9 cellular contexts compared by ENCODE assay signal in genomic region chr9:137026828-137027227, GRCh38. TPM values are rescaled to one million over a fixed set of nuclear protein-coding genes. Genes with fewer than 3 reads are reported as not detected.
DNase-seq lines count a peak whose midpoint lies in the region; ATAC-seq, FAIRE-seq and TF ChIP-seq lines count a peak whose summit lies in the region.
"Had no signal": no experiment of that assay in that cellular context is flagged by ENCODE, and none has a peak within 500 bp of the region (broad histone marks: within the 10 kb centered on the region; RNA-seq: fewer than 3 reads in every experiment).

No MANE protein-coding gene starts in this region.

- H3K9me3 ChIP-seq in A549 (no peaks in the 10 kb centered on the region), ascending aorta (no peaks in the 10 kb centered on the region)

- TF ChIP-seq CTCF in A549 (IDR thresholded peaks at IDR 0.05) (no peak), Calu3 (IDR thresholded peaks at IDR 0.05; ENCODE audit: unreplicated experiment) (no peak), ascending aorta (IDR thresholded peaks at IDR 0.05) (no peak)

- H3K9me3 Mint-ChIP-seq in Calu3 (ENCODE audit: low read depth, unreplicated experiment), result no peaks in the 10 kb centered on the region
- H3K9me3 Mint-ChIP-seq in naive B cell, result no peaks in the 10 kb centered on the region

- H3K4me2 ChIP-seq in A549, result peak overlapping the region; percentile 100

- no TSS peak for BruUV-seq in Calu3 (replicated peaks; lab: Mats Ljungman, UMichigan)

- POLR2A ChIA-PET in A549 (lab: Yijun Ruan, JAX), result no interaction called here

- H3K36me3 Mint-ChIP-seq in Calu3 (ENCODE audit: insufficient read depth, unreplicated experiment) (peaks cover 27% of the 10 kb centered on the region), naive B cell (no peaks in the 10 kb centered on the region)

- CTCF ChIA-PET in A549 (lab: Yijun Ruan, JAX) (interaction anchor here (0.7 to 20.4 kb wide), 18 partner anchors 10 to 250 kb away, joined by 3 to 282 read pairs (median 4); partner anchors contain the start of genes C8G, ENTPD2, FBXW5 and LCN12), Calu3 (lab: Charles Lee) (no interaction called here)

- FAIRE-seq in A549 (lab: Jason Lieb, UNC), result no peak

- H3K4me3 Mint-ChIP-seq in Calu3 (ENCODE audit: low read depth, unreplicated experiment) (peak overlapping the region; percentile 69), naive B cell (peak overlapping the region; percentile 25 to 91 (median 78))

- H3K4me1 Mint-ChIP-seq in Calu3 (ENCODE audit: low read depth, unreplicated experiment) (no peaks in the 10 kb centered on the region), naive B cell (peaks cover 24 to 35% (median 32%) of the 10 kb centered on the region in 3 donors)

- ATAC-seq in A549 (no peak), naive B cell (ENCODE audit: low read depth in 2 of 2) (no peak)

- no peak for TF ChIP-seq POLR2A in A549 (IDR thresholded peaks at IDR 0.05; ENCODE audit: low read length)

- no peak for TF ChIP-seq RAD21 in A549 (conservative IDR thresholded peaks at IDR 0.05 in 1 of 2, IDR thresholded peaks at IDR 0.05 in 1 of 2)

- H3K27ac Mint-ChIP-seq in Calu3 (ENCODE audit: unreplicated experiment) (peak overlapping the region; percentile 27), naive B cell (peak overlapping the region in 1 of 6 donors; percentile 76)

- peaks cover 31% of the 10 kb centered on the region for H3K4me1 ChIP-seq in A549
- peaks cover 17% of the 10 kb centered on the region in 2 donors for H3K4me1 ChIP-seq in ascending aorta

- intact Hi-C loops in Calu3 (cut with micrococcal nuclease; ENCODE audit: unreplicated experiment), result no loop called here
- intact Hi-C loops in ascending aorta (cut with DNase I), result no loop called here

- no peaks in the 10 kb centered on the region for H3K27me3 ChIP-seq in ascending aorta

- WGBS in A549 (ENCODE audit: missing lambda C conversion rate), result 88% methylated on average over 3 of the region's 4 CpGs

- no peak for TF ChIP-seq EP300 in A549 (IDR thresholded peaks at IDR 0.05)

- H3K27ac ChIP-seq in A549, result peak overlapping the region in 1 of 2 experiments; percentile 92; a peak in 3 of 6 replicates
- H3K27ac ChIP-seq in ascending aorta, result peak overlapping the region; percentile 31 to 53
- H3K27ac ChIP-seq: HL-60 had no signal

- H3K36me3 ChIP-seq in ascending aorta, result no peaks in the 10 kb centered on the region

- no peak for DNase-seq in A549 (ENCODE audit: low read depth in 1 of 2, low spot score in 1 of 2)
- no peak for DNase-seq in Calu3
- no peak for DNase-seq in ascending aorta (ENCODE audit: low spot score in 2 of 2)
- DNase-seq in naive B cell, result no peak
- DNase-seq in kidney glomerular epithelial cell (lab: John Stamatoyannopoulos, UW), result no peak
- no peak for DNase-seq in retina
- no peak for DNase-seq in NCI-H2227 (lab: John Stamatoyannopoulos, UW; ENCODE audit: unreplicated experiment)
- DNase-seq in DMS114 treated with DMSO at 0.1 percent for 48 hours (lab: John Stamatoyannopoulos, UW; ENCODE audit: unreplicated experiment), result no peak

- H3K4me3 ChIP-seq in A549 (no peak overlapping the region), ascending aorta (peak overlapping the region in 1 of 2 donors; percentile 66)

- H3K27me3 Mint-ChIP-seq in Calu3 (ENCODE audit: unreplicated experiment) (no peaks in the 10 kb centered on the region), naive B cell (no peaks in the 10 kb centered on the region)

TF ChIP-seq in A549, 52 proteins besides CTCF, POLR2A, EP300 and RAD21 (continues in another document):
- TF ChIP-seq CHD2 (IDR thresholded peaks at IDR 0.05; ENCODE audit: low read length, partially characterized antibody) (no peak), FOSB (CRISPR knock-in tag; IDR thresholded peaks at IDR 0.05) (no peak), TP53 (CRISPR knock-in tag; IDR thresholded peaks at IDR 0.05) (no peak), MAZ (IDR thresholded peaks at IDR 0.05; ENCODE audit: borderline replicate concordance, low read depth, low read length) (no peak), ZSCAN20 (CRISPR knock-in tag; IDR thresholded peaks at IDR 0.05) (no peak), REST (IDR thresholded peaks at IDR 0.05) (no peak), ESRRA (IDR thresholded peaks at IDR 0.05; ENCODE audit: borderline replicate concordance, low read length) (no peak)
- TF ChIP-seq, protein P1, sequence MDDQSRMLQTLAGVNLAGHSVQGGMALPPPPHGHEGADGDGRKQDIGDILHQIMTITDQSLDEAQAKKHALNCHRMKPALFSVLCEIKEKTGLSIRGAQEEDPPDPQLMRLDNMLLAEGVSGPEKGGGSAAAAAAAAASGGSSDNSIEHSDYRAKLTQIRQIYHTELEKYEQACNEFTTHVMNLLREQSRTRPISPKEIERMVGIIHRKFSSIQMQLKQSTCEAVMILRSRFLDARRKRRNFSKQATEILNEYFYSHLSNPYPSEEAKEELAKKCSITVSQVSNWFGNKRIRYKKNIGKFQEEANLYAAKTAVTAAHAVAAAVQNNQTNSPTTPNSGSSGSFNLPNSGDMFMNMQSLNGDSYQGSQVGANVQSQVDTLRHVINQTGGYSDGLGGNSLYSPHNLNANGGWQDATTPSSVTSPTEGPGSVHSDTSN (IDR thresholded peaks at IDR 0.05), result no peak

RNA-seq across cellular contexts. Expression of gene ABCA2, which starts 1.2 kb away (rescaled TPM):
- polyA plus RNA-seq in A549 (2011; rRNA removed) (8.3 and 10.1 TPM in 2 replicates), A549 (2017; fragmentation: RNase III; extraction: RNeasy Plus Mini Kit Qiagen cat#74134 plus additional on column Dnase treatment) (23.0 to 25.6 TPM (median 24.7 TPM) in 3 replicates), naive B cell (ENCODE audit: low read depth in 6 of 6) (1 to 10 TPM in 3 of 6 donors, under 1 TPM in 2, not detected in 1; 0.63 to 3.9 (median 1.3) TPM)
- polyA plus RNA-seq in A549 (2012; cell fraction: cytosol; rRNA removed), result 28.8 and 41.7 TPM in 2 replicates
- 187 and 285 TPM in 2 replicates for polyA plus RNA-seq in A549 (2012; cell fraction: nucleus; rRNA removed)
- polyA minus RNA-seq in A549 (2011; rRNA and poly(A)+ RNA removed), result 10.9 and 21.1 TPM in 2 replicates
- total RNA-seq in Calu3 (2022) (47.6 and 50.7 TPM in 2 replicates), ascending aorta (102 TPM)

RNA-seq across cellular contexts. Expression of gene FUT7, which starts 5.1 kb away (rescaled TPM):
- polyA plus RNA-seq in A549 (2011; rRNA removed) (not detected in 2 replicates), A549 (2017; fragmentation: RNase III; extraction: RNeasy Plus Mini Kit Qiagen cat#74134 plus additional on column Dnase treatment) (0.07 TPM in 1 of 3 replicates, not detected in the others), naive B cell (ENCODE audit: low read depth in 6 of 6) (1 to 10 TPM in 5 of 6 donors, under 1 TPM in 1; 0.93 to 7.4 (median 2.9) TPM)
- 0.01 TPM in 1 of 2 replicates, not detected in the other for polyA plus RNA-seq in A549 (2012; cell fraction: cytosol; rRNA removed)
- polyA plus RNA-seq in A549 (2012; cell fraction: nucleus; rRNA removed), result 0.06 and 0.07 TPM in 2 replicates
- polyA minus RNA-seq in A549 (2011; rRNA and poly(A)+ RNA removed), result not detected in 2 replicates
- total RNA-seq in Calu3 (2022) (not detected in 2 replicates), ascending aorta (not detected)

RNA-seq across cellular contexts. Expression of gene NPDC1, which starts 19.1 kb away (rescaled TPM):
- polyA plus RNA-seq in A549 (2011; rRNA removed), result 12.7 and 13.0 TPM in 2 replicates
- polyA plus RNA-seq in A549 (2012; cell fraction: cytosol; rRNA removed), result 36.2 and 51.1 TPM in 2 replicates
- polyA plus RNA-seq in A549 (2012; cell fraction: nucleus; rRNA removed), result 239 and 327 TPM in 2 replicates
- polyA plus RNA-seq in A549 (2017; fragmentation: RNase III; extraction: RNeasy Plus Mini Kit Qiagen cat#74134 plus additional on column Dnase treatment), result 33.2 to 40.6 TPM (median 40.2 TPM) in 3 replicates
- 4.0 and 4.8 TPM in 2 replicates for polyA minus RNA-seq in A549 (2011; rRNA and poly(A)+ RNA removed)
- 65.2 and 78.6 TPM in 2 replicates for total RNA-seq in Calu3 (2022)
- 579 TPM for total RNA-seq in ascending aorta
- under 1 TPM in 1 of 6 donors, not detected in 5; 0.68 TPM for polyA plus RNA-seq in naive B cell (ENCODE audit: low read depth in 6 of 6)

RNA-seq across cellular contexts. Expression of gene ENTPD2, which starts 27.0 kb away (rescaled TPM):
- polyA plus RNA-seq in A549 (2011; rRNA removed) (0.75 and 2.3 TPM in 2 replicates), A549 (2017; fragmentation: RNase III; extraction: RNeasy Plus Mini Kit Qiagen cat#74134 plus additional on column Dnase treatment) (0.71 to 1.2 TPM (median 1.1 TPM) in 3 replicates), naive B cell (ENCODE audit: low read depth in 6 of 6) (not detected)
- polyA plus RNA-seq in A549 (2012; cell fraction: cytosol; rRNA removed), result 0.65 and 0.83 TPM in 2 replicates
- polyA plus RNA-seq in A549 (2012; cell fraction: nucleus; rRNA removed), result 2.2 and 3.4 TPM in 2 replicates
- 1.4 and 1.9 TPM in 2 replicates for polyA minus RNA-seq in A549 (2011; rRNA and poly(A)+ RNA removed)
- total RNA-seq in Calu3 (2022) (3.8 and 5.8 TPM in 2 replicates), ascending aorta (not detected)

RNA-seq across cellular contexts. Expression of gene CLIC3, which starts 30.5 kb away (rescaled TPM):
- polyA plus RNA-seq in A549 (2011; rRNA removed) (0.33 and 0.61 TPM in 2 replicates), A549 (2017; fragmentation: RNase III; extraction: RNeasy Plus Mini Kit Qiagen cat#74134 plus additional on column Dnase treatment) (5.1 to 6.6 TPM (median 6.4 TPM) in 3 replicates), naive B cell (ENCODE audit: low read depth in 6 of 6) (1 to 10 TPM in 3 of 6 donors, under 1 TPM in 2, not detected in 1; 0.82 to 2.7 (median 1.1) TPM)
- 5.9 and 10.1 TPM in 2 replicates for polyA plus RNA-seq in A549 (2012; cell fraction: cytosol; rRNA removed)
- polyA plus RNA-seq in A549 (2012; cell fraction: nucleus; rRNA removed), result 7.5 and 11.7 TPM in 2 replicates
- not detected in 2 replicates for polyA minus RNA-seq in A549 (2011; rRNA and poly(A)+ RNA removed)
- total RNA-seq in Calu3 (2022) (0.35 and 0.91 TPM in 2 replicates), ascending aorta (2.8 TPM)
